Comparison of ENCODE assay signal across 1 cellular context in the genomic region with DNA sequence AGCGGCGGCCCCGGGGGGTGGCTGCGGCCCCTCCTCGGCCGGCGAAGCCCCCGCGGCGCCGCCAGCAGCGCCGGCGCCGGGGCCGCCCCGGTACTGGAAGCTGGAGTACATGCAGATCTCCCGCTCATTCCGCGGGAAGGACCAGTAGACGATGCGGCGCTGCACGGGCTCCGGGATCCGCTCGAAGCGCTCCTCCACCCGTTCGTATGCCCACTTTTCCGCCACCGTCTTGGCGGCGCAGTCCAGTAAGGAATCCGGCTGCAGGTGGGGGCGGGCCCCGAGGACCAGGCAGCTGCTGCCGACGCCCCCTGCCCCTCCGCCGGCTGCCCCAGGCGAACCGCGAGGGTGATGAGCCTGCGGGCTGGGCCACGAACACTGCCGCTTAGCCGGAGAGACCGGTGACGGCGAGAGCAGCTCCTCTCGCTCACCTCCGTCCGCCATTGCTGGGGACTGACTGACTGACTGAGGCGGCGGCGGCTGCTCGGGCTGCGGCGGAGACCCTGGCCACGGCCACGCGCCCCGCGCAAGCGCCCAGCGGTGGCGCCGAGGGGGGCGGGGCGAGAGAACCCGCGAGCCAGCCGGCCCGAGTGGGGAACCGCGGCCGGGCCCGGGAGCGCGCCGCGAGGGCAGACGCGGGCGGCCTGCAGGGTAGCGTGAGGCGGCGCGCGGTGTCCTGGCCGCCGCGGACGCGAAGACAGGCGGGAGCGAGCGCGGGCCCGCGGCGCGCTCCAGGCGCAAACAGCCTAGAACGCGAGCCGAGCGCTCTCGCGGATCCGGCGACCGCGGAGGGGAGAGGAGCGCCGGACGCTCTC.
TF ChIP-seq lines count a peak whose summit lies in the region.

A gene (minus strand): TSS at position 696 of the 812 bp plus-strand sequence. CDS start 255 bp downstream, at position 441.

TF ChIP-seq in HEK293, 187 proteins besides CTCF, POLR2A, EP300 and RAD21 (continued from another document):
- TF ChIP-seq, protein P1, sequence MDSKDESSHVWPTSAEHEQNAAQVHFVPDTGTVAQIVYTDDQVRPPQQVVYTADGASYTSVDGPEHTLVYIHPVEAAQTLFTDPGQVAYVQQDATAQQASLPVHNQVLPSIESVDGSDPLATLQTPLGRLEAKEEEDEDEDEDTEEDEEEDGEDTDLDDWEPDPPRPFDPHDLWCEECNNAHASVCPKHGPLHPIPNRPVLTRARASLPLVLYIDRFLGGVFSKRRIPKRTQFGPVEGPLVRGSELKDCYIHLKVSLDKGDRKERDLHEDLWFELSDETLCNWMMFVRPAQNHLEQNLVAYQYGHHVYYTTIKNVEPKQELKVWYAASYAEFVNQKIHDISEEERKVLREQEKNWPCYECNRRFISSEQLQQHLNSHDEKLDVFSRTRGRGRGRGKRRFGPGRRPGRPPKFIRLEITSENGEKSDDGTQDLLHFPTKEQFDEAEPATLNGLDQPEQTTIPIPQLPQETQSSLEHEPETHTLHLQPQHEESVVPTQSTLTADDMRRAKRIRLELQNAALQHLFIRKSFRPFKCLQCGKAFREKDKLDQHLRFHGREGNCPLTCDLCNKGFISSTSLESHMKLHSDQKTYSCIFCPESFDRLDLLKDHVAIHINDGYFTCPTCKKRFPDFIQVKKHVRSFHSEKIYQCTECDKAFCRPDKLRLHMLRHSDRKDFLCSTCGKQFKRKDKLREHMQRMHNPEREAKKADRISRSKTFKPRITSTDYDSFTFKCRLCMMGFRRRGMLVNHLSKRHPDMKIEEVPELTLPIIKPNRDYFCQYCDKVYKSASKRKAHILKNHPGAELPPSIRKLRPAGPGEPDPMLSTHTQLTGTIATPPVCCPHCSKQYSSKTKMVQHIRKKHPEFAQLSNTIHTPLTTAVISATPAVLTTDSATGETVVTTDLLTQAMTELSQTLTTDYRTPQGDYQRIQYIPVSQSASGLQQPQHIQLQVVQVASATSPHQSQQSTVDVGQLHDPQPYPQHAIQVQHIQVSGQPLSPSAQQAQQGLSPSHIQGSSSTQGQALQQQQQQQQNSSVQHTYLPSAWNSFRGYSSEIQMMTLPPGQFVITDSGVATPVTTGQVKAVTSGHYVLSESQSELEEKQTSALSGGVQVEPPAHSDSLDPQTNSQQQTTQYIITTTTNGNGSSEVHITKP (tag by site-specific recombination; IDR thresholded peaks at IDR 0.05): peak; percentile 16
- TF ChIP-seq ZNF121 (tag by site-specific recombination; IDR thresholded peaks at IDR 0.05) (peak; percentile 43; the same call in 1 of the 2 replicates), ZNF501 (tag by site-specific recombination; IDR thresholded peaks at IDR 0.05) (peak; percentile 77), ZNF561 (tag by site-specific recombination; IDR thresholded peaks at IDR 0.05; ENCODE audit: borderline replicate concordance) (0 out of 2 replicates have a peak, but pooled peaks have one; percentile 60), ZFP3 (tag by site-specific recombination; IDR thresholded peaks at IDR 0.05; ENCODE audit: low read depth) (no peak), KLF16 (tag by site-specific recombination; IDR thresholded peaks at IDR 0.05) (peak; percentile 82), ZNF701 (tag by site-specific recombination; IDR thresholded peaks at IDR 0.05) (no peak), KLF8 (tag by site-specific recombination; IDR thresholded peaks at IDR 0.05) (peak; percentile 20; the same call in 1 of the 2 replicates), GFI1B (tag by site-specific recombination; IDR thresholded peaks at IDR 0.05) (no peak), ZNF274 (IDR thresholded peaks at IDR 0.05; ENCODE audit: low read length) (no peak), ZNF274 (tag by site-specific recombination; IDR thresholded peaks at IDR 0.05; ENCODE audit: borderline replicate concordance) (no peak), ZXDB (tag by site-specific recombination; IDR thresholded peaks at IDR 0.05) (peak; percentile 56), ZBTB48 (tag by site-specific recombination; IDR thresholded peaks at IDR 0.05) (peak; percentile 55), ZNF530 (tag by site-specific recombination; IDR thresholded peaks at IDR 0.05; ENCODE audit: low read depth) (no peak), ZNF654 (tag by site-specific recombination; IDR thresholded peaks at IDR 0.05; ENCODE audit: low read depth) (no peak), ZNF76 (tag by site-specific recombination; IDR thresholded peaks at IDR 0.05; ENCODE audit: borderline replicate concordance, low read depth) (peak; percentile 61; the same call in 1 of the 2 replicates), ZNF596 (tag by site-specific recombination; IDR thresholded peaks at IDR 0.05) (peak; percentile 31; the same call in 1 of the 2 replicates), ZBTB7A (tag by site-specific recombination; IDR thresholded peaks at IDR 0.05; ENCODE audit: low read depth) (peak; percentile 57; the same call in 1 of the 2 replicates), GLIS1 (tag by site-specific recombination; IDR thresholded peaks at IDR 0.05) (peak; percentile 17), YY1 (tag by site-specific recombination; IDR thresholded peaks at IDR 0.05) (peak; percentile 89), ZBTB21 (tag by site-specific recombination; IDR thresholded peaks at IDR 0.05) (no peak), HOXD13 (CRISPR knock-in tag; IDR thresholded peaks at IDR 0.05; ENCODE audit: borderline replicate concordance) (peak; percentile 18; the same call in 1 of the 2 replicates), KLF9 (tag by site-specific recombination; IDR thresholded peaks at IDR 0.05; ENCODE audit: low read depth) (peak; percentile 80; the same call in 1 of the 2 replicates), ZNF211 (tag by site-specific recombination; IDR thresholded peaks at IDR 0.05; ENCODE audit: low read depth) (no peak)
- TF ChIP-seq, protein P2, sequence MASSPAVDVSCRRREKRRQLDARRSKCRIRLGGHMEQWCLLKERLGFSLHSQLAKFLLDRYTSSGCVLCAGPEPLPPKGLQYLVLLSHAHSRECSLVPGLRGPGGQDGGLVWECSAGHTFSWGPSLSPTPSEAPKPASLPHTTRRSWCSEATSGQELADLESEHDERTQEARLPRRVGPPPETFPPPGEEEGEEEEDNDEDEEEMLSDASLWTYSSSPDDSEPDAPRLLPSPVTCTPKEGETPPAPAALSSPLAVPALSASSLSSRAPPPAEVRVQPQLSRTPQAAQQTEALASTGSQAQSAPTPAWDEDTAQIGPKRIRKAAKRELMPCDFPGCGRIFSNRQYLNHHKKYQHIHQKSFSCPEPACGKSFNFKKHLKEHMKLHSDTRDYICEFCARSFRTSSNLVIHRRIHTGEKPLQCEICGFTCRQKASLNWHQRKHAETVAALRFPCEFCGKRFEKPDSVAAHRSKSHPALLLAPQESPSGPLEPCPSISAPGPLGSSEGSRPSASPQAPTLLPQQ (tag by site-specific recombination; IDR thresholded peaks at IDR 0.05): peak; percentile 60
- TF ChIP-seq, protein P3, sequence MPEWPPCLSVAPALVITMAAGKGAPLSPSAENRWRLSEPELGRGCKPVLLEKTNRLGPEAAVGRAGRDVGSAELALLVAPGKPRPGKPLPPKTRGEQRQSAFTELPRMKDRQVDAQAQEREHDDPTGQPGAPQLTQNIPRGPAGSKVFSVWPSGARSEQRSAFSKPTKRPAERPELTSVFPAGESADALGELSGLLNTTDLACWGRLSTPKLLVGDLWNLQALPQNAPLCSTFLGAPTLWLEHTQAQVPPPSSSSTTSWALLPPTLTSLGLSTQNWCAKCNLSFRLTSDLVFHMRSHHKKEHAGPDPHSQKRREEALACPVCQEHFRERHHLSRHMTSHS (tag by site-specific recombination; IDR thresholded peaks at IDR 0.05): no peak
- TF ChIP-seq, protein P4, sequence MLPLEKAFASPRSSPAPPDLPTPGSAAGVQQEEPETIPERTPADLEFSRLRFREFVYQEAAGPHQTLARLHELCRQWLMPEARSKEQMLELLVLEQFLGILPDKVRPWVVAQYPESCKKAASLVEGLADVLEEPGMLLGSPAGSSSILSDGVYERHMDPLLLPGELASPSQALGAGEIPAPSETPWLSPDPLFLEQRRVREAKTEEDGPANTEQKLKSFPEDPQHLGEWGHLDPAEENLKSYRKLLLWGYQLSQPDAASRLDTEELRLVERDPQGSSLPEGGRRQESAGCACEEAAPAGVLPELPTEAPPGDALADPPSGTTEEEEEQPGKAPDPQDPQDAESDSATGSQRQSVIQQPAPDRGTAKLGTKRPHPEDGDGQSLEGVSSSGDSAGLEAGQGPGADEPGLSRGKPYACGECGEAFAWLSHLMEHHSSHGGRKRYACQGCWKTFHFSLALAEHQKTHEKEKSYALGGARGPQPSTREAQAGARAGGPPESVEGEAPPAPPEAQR (tag by site-specific recombination; IDR thresholded peaks at IDR 0.05): 0 out of 2 replicates have a peak, but pooled peaks have one; percentile 14
- TF ChIP-seq, protein P5, sequence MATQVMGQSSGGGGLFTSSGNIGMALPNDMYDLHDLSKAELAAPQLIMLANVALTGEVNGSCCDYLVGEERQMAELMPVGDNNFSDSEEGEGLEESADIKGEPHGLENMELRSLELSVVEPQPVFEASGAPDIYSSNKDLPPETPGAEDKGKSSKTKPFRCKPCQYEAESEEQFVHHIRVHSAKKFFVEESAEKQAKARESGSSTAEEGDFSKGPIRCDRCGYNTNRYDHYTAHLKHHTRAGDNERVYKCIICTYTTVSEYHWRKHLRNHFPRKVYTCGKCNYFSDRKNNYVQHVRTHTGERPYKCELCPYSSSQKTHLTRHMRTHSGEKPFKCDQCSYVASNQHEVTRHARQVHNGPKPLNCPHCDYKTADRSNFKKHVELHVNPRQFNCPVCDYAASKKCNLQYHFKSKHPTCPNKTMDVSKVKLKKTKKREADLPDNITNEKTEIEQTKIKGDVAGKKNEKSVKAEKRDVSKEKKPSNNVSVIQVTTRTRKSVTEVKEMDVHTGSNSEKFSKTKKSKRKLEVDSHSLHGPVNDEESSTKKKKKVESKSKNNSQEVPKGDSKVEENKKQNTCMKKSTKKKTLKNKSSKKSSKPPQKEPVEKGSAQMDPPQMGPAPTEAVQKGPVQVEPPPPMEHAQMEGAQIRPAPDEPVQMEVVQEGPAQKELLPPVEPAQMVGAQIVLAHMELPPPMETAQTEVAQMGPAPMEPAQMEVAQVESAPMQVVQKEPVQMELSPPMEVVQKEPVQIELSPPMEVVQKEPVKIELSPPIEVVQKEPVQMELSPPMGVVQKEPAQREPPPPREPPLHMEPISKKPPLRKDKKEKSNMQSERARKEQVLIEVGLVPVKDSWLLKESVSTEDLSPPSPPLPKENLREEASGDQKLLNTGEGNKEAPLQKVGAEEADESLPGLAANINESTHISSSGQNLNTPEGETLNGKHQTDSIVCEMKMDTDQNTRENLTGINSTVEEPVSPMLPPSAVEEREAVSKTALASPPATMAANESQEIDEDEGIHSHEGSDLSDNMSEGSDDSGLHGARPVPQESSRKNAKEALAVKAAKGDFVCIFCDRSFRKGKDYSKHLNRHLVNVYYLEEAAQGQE (tag by site-specific recombination; IDR thresholded peaks at IDR 0.05): 0 out of 2 replicates have a peak, but pooled peaks have one; percentile 14
- TF ChIP-seq, protein P6, sequence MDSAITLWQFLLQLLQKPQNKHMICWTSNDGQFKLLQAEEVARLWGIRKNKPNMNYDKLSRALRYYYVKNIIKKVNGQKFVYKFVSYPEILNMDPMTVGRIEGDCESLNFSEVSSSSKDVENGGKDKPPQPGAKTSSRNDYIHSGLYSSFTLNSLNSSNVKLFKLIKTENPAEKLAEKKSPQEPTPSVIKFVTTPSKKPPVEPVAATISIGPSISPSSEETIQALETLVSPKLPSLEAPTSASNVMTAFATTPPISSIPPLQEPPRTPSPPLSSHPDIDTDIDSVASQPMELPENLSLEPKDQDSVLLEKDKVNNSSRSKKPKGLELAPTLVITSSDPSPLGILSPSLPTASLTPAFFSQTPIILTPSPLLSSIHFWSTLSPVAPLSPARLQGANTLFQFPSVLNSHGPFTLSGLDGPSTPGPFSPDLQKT (IDR thresholded peaks at IDR 0.05; ENCODE audit: borderline replicate concordance, low read depth, low read length): no peak
- TF ChIP-seq, protein P7, sequence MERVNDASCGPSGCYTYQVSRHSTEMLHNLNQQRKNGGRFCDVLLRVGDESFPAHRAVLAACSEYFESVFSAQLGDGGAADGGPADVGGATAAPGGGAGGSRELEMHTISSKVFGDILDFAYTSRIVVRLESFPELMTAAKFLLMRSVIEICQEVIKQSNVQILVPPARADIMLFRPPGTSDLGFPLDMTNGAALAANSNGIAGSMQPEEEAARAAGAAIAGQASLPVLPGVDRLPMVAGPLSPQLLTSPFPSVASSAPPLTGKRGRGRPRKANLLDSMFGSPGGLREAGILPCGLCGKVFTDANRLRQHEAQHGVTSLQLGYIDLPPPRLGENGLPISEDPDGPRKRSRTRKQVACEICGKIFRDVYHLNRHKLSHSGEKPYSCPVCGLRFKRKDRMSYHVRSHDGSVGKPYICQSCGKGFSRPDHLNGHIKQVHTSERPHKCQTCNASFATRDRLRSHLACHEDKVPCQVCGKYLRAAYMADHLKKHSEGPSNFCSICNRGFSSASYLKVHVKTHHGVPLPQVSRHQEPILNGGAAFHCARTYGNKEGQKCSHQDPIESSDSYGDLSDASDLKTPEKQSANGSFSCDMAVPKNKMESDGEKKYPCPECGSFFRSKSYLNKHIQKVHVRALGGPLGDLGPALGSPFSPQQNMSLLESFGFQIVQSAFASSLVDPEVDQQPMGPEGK (tag by site-specific recombination; IDR thresholded peaks at IDR 0.05): peak; percentile 76
